In the genomic region with DNA sequence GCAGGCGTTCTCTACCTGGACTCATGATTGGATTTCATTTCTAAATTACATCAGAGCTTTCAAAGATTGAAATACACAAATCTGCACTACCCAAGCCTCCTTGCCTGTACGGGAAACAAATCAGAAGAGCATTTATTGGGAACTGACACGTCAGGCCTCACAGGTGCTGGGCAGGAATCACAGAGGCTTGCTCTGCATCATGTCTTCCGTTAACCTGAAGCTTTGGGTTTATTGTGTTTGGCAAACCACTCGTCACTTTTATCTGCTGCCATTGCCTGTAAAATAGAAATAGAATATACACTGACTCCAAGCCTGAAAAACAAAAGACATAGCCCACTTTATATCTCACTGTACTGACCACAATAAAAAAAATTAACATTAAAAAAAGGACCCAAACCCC, we compare ENCODE assay signal across 20 cellular contexts.
"Had no signal": no experiment of that assay in that cellular context is flagged by ENCODE, and none has a peak within 500 bp of the region (broad histone marks: within the 10 kb centered on the region; RNA-seq: fewer than 3 reads in every experiment).

No MANE protein-coding gene starts in this region.

- H3K9me3 ChIP-seq: SJCRH30 had no signal

- H3K27me3 ChIP-seq: SJCRH30 had no signal

- H3K4me3 ChIP-seq: SJCRH30 had no signal

- ATAC-seq: SK-N-SH treated with all-trans-retinoic acid at 6 μM for 48 hours had no signal

- H3K27ac ChIP-seq: SJCRH30 had no signal

- H3K4me1 ChIP-seq: SJCRH30 had no signal

- DNase-seq: KBM-7, MV-4-11, NCI-H1048, NCI-H1105, NCI-H1417, NCI-H1436 treated with DMSO at 0.1 percent for 48 hours, NCI-H1694, NCI-H187 treated with DMSO at 0.1 percent for 48 hours, NCI-H2029 treated with DMSO at 0.1 percent for 48 hours, NCI-H2107, NCI-H2227 treated with DMSO at 0.1 percent for 48 hours, NCI-H446, NCI-H510A, NCI-H524 treated with DMSO at 0.1 percent for 48 hours, NCI-H69, NCI-H774, RPMI8226, SHP77 treated with DMSO at 0.1 percent for 48 hours, SJCRH30 had no signal
